Comparison of ENCODE assay signal across 13 cellular contexts in the genomic region with DNA sequence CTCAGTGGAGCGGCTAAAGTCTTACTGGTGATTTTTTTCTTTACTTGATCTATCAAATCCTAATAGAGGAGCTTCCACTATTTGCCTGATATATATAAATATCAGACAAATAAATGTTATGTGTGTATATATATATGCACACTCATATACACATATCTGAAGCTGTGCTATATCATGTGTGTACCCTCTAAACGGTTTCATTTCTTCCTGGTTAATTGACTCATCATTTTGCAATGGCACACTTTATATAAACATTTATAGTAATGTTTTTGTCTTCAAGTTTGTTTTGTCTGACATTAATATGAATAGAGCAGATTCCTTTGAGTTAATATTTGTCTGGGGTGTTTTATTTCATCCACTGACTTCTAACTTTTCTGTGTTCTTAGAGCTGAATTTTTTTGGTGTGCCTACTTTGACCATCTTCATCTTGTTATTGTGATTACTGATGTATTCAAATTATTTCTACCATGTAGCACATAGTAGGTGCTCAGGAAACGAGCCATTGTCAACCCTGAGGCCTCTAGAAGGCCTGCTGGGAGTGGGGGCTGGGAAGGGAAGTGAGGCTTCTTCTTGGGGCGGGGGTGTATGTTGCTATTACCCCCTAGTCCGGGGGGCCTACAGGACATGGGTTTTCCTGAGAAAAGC.
DNase-seq lines count a peak whose midpoint lies in the region; ATAC-seq, FAIRE-seq and TF ChIP-seq lines count a peak whose summit lies in the region.
"Had no signal": no experiment of that assay in that cellular context is flagged by ENCODE, and none has a peak within 500 bp of the region (broad histone marks: within the 10 kb centered on the region; RNA-seq: fewer than 3 reads in every experiment).

No MANE protein-coding gene starts in this region.

- CTCF ChIA-PET in HepG2 (lab: Yijun Ruan, JAX; ENCODE audit: low intra/inter-chr PET ratio, low total read pairs) = no interaction called here
- CTCF ChIA-PET in CD8-positive, alpha-beta memory T cell (lab: Charles Lee) = no interaction called here

- peak overlapping the region; percentile 70 for H3K27ac ChIP-seq in liver (ENCODE audit: low read depth in 1 of 2, low read length in 2 of 2)
- H3K27ac ChIP-seq in HepG2 (ENCODE audit: extremely low read length, insufficient read depth, low read length) = no peak overlapping the region
- peak overlapping the region; percentile 80 for H3K27ac ChIP-seq in lower lobe of right lung
- H3K27ac ChIP-seq in upper lobe of left lung = peak overlapping the region; percentile 76 to 88 (median 82)
- H3K27ac ChIP-seq in CD8-positive, alpha-beta memory T cell (ENCODE audit: low read depth, low read length) = no peak overlapping the region
- H3K27ac ChIP-seq: VCaP had no signal

- in situ Hi-C loops in HepG2 (cut with HindIII; ENCODE audit: extremely low pct_ligation_motif_present, low pct_unique_long_range_greater_than_20kb) = no loop called here

- POLR2A ChIA-PET in HepG2 (lab: Yijun Ruan, JAX) = no interaction called here
- POLR2A ChIA-PET in CD8-positive, alpha-beta memory T cell (lab: Charles Lee) = no interaction called here

- peaks cover 0 to 6% of the 10 kb centered on the region in 2 donors for H3K27me3 Mint-ChIP-seq in CD8-positive, alpha-beta memory T cell

- H3K9ac ChIP-seq in liver (ENCODE audit: low read depth in 1 of 2, low read length in 2 of 2) (no peak overlapping the region), HepG2 (ENCODE audit: insufficient read depth, low read depth, low read length) (no peak overlapping the region)

- TF ChIP-seq CTCF in liver (IDR thresholded peaks at IDR 0.05; ENCODE audit: low read depth, low read length, missing input control) (no peak), HepG2 (CRISPR knock-in tag; IDR thresholded peaks at IDR 0.05) (no peak), lower lobe of right lung (IDR thresholded peaks at IDR 0.05) (no peak), upper lobe of left lung (IDR thresholded peaks at IDR 0.05) (no peak)

- no peaks in the 10 kb centered on the region for H3K36me3 Mint-ChIP-seq in CD8-positive, alpha-beta memory T cell
- H3K36me3 Mint-ChIP-seq: CD8-positive, alpha-beta T cell had no signal

- TF ChIP-seq EP300 in HepG2 (IDR thresholded peaks at IDR 0.05; ENCODE audit: low read depth in 2 of 2, low read length in 2 of 2) (no peak), HepG2 (CRISPR knock-in tag; IDR thresholded peaks at IDR 0.05; ENCODE audit: borderline replicate concordance) (no peak), upper lobe of left lung (IDR thresholded peaks at IDR 0.05) (no peak)

- DNase-seq in HepG2 (ENCODE audit: low spot score) (no peak), amniotic epithelial cell (ENCODE audit: low read depth) (peak; percentile 52), lower lobe of right lung (no peak), upper lobe of left lung (no peak), SIG-M5 treated with dmso at 0.1 percent for 504 hours (lab: John Stamatoyannopoulos, UW; ENCODE audit: unreplicated experiment) (no peak), HTR-8/SVneo (ENCODE audit: insufficient read length, low spot score) (no peak)
- no peak for DNase-seq in CD8-positive, alpha-beta memory T cell
- DNase-seq: CD8-positive, alpha-beta T cell; foreskin melanocyte; NCI-H1930 had no signal

- H3K4me3 ChIP-seq in liver (ENCODE audit: low read depth in 1 of 3, low read length in 3 of 3) = no peak overlapping the region
- no peak overlapping the region for H3K4me3 ChIP-seq in HepG2 (replicated peaks in 1 of 3; ENCODE audit: insufficient read depth in 1 of 3, low read depth in 2 of 3, low read length in 3 of 3)
- H3K4me3 ChIP-seq in lower lobe of right lung = no peak overlapping the region
- H3K4me3 ChIP-seq in upper lobe of left lung = no peak overlapping the region
- H3K4me3 ChIP-seq in CD8-positive, alpha-beta memory T cell (ENCODE audit: low read length) = no peak overlapping the region
- H3K4me3 ChIP-seq: mucosa of descending colon had no signal

- H3K4me1 ChIP-seq in liver (ENCODE audit: control insufficient read depth in 4 of 4, insufficient read depth in 4 of 4, low read length in 3 of 4) (no peaks in the 10 kb centered on the region), HepG2 (ENCODE audit: insufficient read depth, low read length) (no peaks in the 10 kb centered on the region), lower lobe of right lung (peaks cover 26% of the 10 kb centered on the region), upper lobe of left lung (peaks cover 12 to 30% (median 18%) of the 10 kb centered on the region in 4 donors)
- no peaks in the 10 kb centered on the region for H3K4me1 ChIP-seq in CD8-positive, alpha-beta memory T cell (ENCODE audit: insufficient read depth, low read length)

- H3K36me3 ChIP-seq in liver (ENCODE audit: control insufficient read depth in 4 of 4, insufficient read depth in 3 of 4, low read depth in 1 of 4, low read length in 3 of 4) (no peaks in the 10 kb centered on the region), HepG2 (replicated peaks in 1 of 2; ENCODE audit: control insufficient read depth in 1 of 2, insufficient read depth in 2 of 2, low read length in 2 of 2) (no peaks in the 10 kb centered on the region), lower lobe of right lung (no peaks in the 10 kb centered on the region), upper lobe of left lung (no peaks in the 10 kb centered on the region)
- no peaks in the 10 kb centered on the region for H3K36me3 ChIP-seq in CD8-positive, alpha-beta memory T cell (ENCODE audit: insufficient read depth, low read length)

- no peaks in the 10 kb centered on the region for H3K27me3 ChIP-seq in liver (ENCODE audit: control insufficient read depth in 4 of 4, insufficient read depth in 4 of 4, low read length in 3 of 4)
- peaks cover 0 to 16% of the 10 kb centered on the region in 2 experiments; a peak in 2 of 5 replicates for H3K27me3 ChIP-seq in HepG2 (ENCODE audit: control insufficient read depth in 1 of 2, insufficient read depth in 2 of 2, low read length in 2 of 2)
- H3K27me3 ChIP-seq in lower lobe of right lung (ENCODE audit: low read depth) = no peaks in the 10 kb centered on the region
- H3K27me3 ChIP-seq in upper lobe of left lung = no peaks in the 10 kb centered on the region
- H3K27me3 ChIP-seq in CD8-positive, alpha-beta memory T cell (ENCODE audit: insufficient read depth, low read length, poor library complexity, severe bottlenecking) = no peaks in the 10 kb centered on the region

- H3K4me3 Mint-ChIP-seq in CD8-positive, alpha-beta memory T cell = no peak overlapping the region
- H3K4me3 Mint-ChIP-seq: CD8-positive, alpha-beta T cell had no signal

- H3K27ac Mint-ChIP-seq in CD8-positive, alpha-beta memory T cell = peak overlapping the region in 3 of 8 donors; percentile 29 to 73 (median 40)

- H3K9me3 ChIP-seq in liver (ENCODE audit: control insufficient read depth in 4 of 4, low read length in 3 of 4) (no peaks in the 10 kb centered on the region), HepG2 (ENCODE audit: low read length) (no peaks in the 10 kb centered on the region), lower lobe of right lung (no peaks in the 10 kb centered on the region), upper lobe of left lung (no peaks in the 10 kb centered on the region)
- no peaks in the 10 kb centered on the region for H3K9me3 ChIP-seq in CD8-positive, alpha-beta memory T cell (ENCODE audit: low read length)
- H3K9me3 ChIP-seq: mucosa of descending colon had no signal

- no peak for ATAC-seq in HepG2
- no peak for ATAC-seq in lower lobe of right lung
- ATAC-seq in upper lobe of left lung (ENCODE audit: low FRiP score in 2 of 2) = no peak
- ATAC-seq: CD8-positive, alpha-beta T cell had no signal

- no TSS peak for BruUV-seq in HepG2 (replicated peaks; lab: Mats Ljungman, UMichigan)

- no peak overlapping the region for H3K4me2 ChIP-seq in HepG2 (ENCODE audit: low read depth, low read length)

- TF ChIP-seq POLR2A in HepG2 (IDR thresholded peaks at IDR 0.05; ENCODE audit: insufficient read depth in 1 of 2, low read depth in 2 of 2, low read length in 2 of 2) (no peak), upper lobe of left lung (IDR thresholded peaks at IDR 0.05) (no peak)

- H3K4me1 Mint-ChIP-seq in CD8-positive, alpha-beta memory T cell = peaks cover 0 to 18% (median 11%) of the 10 kb centered on the region in 3 donors

- no peak overlapping the region for H2AFZ ChIP-seq in HepG2 (ENCODE audit: low read length)

- H3K9me3 Mint-ChIP-seq in CD8-positive, alpha-beta memory T cell = no peaks in the 10 kb centered on the region
- H3K9me3 Mint-ChIP-seq: CD8-positive, alpha-beta T cell had no signal

- TF ChIP-seq RAD21 in liver (IDR thresholded peaks at IDR 0.05) (no peak), HepG2 (CRISPR knock-in tag; IDR thresholded peaks at IDR 0.05) (no peak)

- whole genome bisulfite sequencing in liver = 64% methylated on average over 5 of the region's 5 CpGs
- 30% methylated on average over 5 of the region's 5 CpGs for WGBS in HepG2 (ENCODE audit: low lambda C conversion rate)
- 45 to 55% methylated on average over 5 of the region's 5 CpGs for WGBS in upper lobe of left lung, 2 donors

- H4K20me1 ChIP-seq in HepG2 (ENCODE audit: insufficient read depth, low read length) = no peaks in the 10 kb centered on the region

- FAIRE-seq in HepG2 (lab: Jason Lieb, UNC) = no peak
- no peak for FAIRE-seq in HTR-8/SVneo (lab: Jason Lieb, UNC)

- intact Hi-C loops in HepG2 (cut with micrococcal nuclease; ENCODE audit: unreplicated experiment) (no loop called here), lower lobe of right lung (cut with DNase I) (no loop called here)

- H3K79me2 ChIP-seq in HepG2 (ENCODE audit: insufficient read depth, low read length) = no peaks in the 10 kb centered on the region

TF ChIP-seq in liver, 16 proteins besides CTCF, POLR2A, EP300 and RAD21 (continues in another document):
- TF ChIP-seq SP1 (IDR thresholded peaks at IDR 0.05) = no peak
- no peak for TF ChIP-seq FOXA2 (IDR thresholded peaks at IDR 0.05)
- no peak for TF ChIP-seq HNF4G (IDR thresholded peaks at IDR 0.05)
- TF ChIP-seq HNF4A (conservative IDR thresholded peaks at IDR 0.05) = no peak
- TF ChIP-seq RXRA (IDR thresholded peaks at IDR 0.05) = no peak

TF ChIP-seq in HepG2, 621 proteins besides CTCF, POLR2A, EP300 and RAD21:
- TF ChIP-seq GATA4 (IDR thresholded peaks at IDR 0.05; ENCODE audit: borderline replicate concordance, low read depth) = no peak

Comparison
In these comparisons a context has a peak if more than half of its experiments do, and no peak if none do; other contexts are left out.
1. H3K27ac ChIP-seq: peak in liver (2 of 2), lower lobe of right lung (single experiment) and upper lobe of left lung (4 of 4); none in HepG2 (single experiment) and CD8-positive, alpha-beta memory T cell (single experiment).